Comparison of ENCODE assay signal across 1 cellular context in the genomic region with DNA sequence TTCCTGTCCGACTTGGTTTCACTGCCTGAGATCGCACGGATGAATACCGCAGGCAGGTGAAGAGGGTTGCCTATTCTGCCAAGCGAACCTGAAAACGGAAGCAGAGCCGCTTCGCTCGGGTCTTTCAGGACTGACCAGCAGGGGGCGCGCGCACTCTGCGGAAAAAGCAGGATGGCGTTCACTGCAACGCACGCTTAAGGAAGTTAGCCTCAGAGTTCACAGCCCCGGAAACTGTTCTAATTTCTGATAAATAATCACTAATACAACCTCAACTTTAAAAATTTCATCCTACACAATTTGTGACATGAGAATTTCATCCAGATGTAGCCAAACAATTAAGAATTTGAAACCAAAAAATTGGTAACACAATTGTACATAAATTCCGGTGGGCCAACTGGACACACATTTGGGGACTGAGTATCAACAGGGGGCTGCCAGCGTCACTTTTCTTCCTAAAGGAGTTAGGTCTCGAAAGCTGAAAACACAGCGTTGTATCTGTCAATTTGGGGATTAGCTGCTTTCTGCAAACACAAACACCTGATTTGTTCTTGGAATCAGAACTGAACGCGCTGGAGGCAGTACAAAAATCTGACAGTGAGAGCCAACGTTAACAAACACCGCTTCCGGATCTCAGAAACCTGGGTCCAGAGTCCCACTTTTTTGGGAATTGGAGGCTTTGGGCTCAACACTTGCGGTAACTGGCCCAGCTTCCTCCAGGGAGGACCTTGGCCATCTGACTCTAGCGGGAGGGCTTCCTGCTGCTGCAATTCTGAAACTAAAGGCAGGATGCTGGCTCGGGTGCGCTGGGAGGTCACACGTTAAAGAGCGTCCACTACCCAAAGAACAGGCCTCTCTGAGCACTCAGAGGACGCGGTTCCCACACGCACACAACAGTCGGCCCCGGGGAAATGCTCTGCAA.
A peak's percentile ranks its signal among the peaks of the same experiment; 100 is the strongest.
TF ChIP-seq lines count a peak whose summit lies in the region.

No MANE protein-coding gene starts in this region.

TF ChIP-seq in GM12878, 131 proteins besides CTCF, POLR2A, EP300 and RAD21 (continued from another document):
- no peak for TF ChIP-seq POLR2AphosphoS5 (IDR thresholded peaks at IDR 0.05; ENCODE audit: low read length)
- no peak for TF ChIP-seq SMAD1 (IDR thresholded peaks at IDR 0.05; ENCODE audit: low read depth, partially characterized antibody)
- TF ChIP-seq POLR2AphosphoS2 (IDR thresholded peaks at IDR 0.05; ENCODE audit: low read depth, low read length), result no peak
- TF ChIP-seq IKZF2 (IDR thresholded peaks at IDR 0.05), result no peak
- TF ChIP-seq ZBTB33 (IDR thresholded peaks at IDR 0.05), result no peak
- no peak for TF ChIP-seq NR2F1 (conservative IDR thresholded peaks at IDR 0.05)
- TF ChIP-seq CREM (IDR thresholded peaks at IDR 0.05; ENCODE audit: low read depth), result no peak
- peak; percentile 76 for TF ChIP-seq GABPA (IDR thresholded peaks at IDR 0.05; ENCODE audit: low read depth)
- peak in 1 of 2 experiments; percentile 40; a peak in 1 of 4 replicates for TF ChIP-seq BHLHE40 (IDR thresholded peaks at IDR 0.05; ENCODE audit: borderline replicate concordance in 1 of 2, low read depth in 2 of 2, low read length in 1 of 2)
- TF ChIP-seq GATAD2B (conservative IDR thresholded peaks at IDR 0.05; ENCODE audit: low read depth), result no peak
- peak; percentile 48 for TF ChIP-seq SP1 (IDR thresholded peaks at IDR 0.05; ENCODE audit: low read depth, low read length)
- no peak for TF ChIP-seq MYB (IDR thresholded peaks at IDR 0.05; ENCODE audit: borderline replicate concordance, low read depth, low read length)
- no peak for TF ChIP-seq NBN (IDR thresholded peaks at IDR 0.05)
- no peak for TF ChIP-seq BACH1 (IDR thresholded peaks at IDR 0.05; ENCODE audit: borderline replicate concordance)
